ENCODE assay signal across 1 cellular context in the genomic region with DNA sequence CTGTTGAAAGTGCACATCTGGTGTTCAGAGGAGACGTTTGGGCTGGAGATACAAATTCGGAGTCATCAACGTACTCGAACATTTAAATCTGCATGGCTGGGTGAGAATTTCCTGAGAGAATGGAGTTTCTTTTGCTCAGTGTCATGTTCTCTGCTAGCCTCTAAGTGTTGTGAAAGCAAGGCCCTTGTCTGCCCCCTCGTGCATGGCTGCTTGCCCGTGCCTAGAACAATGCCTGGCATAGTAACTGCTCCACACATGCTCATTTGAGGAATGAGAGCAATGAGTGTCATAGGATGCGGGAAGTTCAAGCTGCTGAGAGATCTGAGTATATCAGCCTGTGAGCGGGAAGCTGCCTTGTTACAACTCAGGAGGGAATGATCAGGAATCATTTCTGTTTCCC.
TF ChIP-seq lines count a peak whose summit lies in the region.

No MANE protein-coding gene starts in this region.

TF ChIP-seq in GM23338, 12 proteins besides CTCF, POLR2A, EP300 and RAD21 (continued from another document):
- TF ChIP-seq, protein P1, sequence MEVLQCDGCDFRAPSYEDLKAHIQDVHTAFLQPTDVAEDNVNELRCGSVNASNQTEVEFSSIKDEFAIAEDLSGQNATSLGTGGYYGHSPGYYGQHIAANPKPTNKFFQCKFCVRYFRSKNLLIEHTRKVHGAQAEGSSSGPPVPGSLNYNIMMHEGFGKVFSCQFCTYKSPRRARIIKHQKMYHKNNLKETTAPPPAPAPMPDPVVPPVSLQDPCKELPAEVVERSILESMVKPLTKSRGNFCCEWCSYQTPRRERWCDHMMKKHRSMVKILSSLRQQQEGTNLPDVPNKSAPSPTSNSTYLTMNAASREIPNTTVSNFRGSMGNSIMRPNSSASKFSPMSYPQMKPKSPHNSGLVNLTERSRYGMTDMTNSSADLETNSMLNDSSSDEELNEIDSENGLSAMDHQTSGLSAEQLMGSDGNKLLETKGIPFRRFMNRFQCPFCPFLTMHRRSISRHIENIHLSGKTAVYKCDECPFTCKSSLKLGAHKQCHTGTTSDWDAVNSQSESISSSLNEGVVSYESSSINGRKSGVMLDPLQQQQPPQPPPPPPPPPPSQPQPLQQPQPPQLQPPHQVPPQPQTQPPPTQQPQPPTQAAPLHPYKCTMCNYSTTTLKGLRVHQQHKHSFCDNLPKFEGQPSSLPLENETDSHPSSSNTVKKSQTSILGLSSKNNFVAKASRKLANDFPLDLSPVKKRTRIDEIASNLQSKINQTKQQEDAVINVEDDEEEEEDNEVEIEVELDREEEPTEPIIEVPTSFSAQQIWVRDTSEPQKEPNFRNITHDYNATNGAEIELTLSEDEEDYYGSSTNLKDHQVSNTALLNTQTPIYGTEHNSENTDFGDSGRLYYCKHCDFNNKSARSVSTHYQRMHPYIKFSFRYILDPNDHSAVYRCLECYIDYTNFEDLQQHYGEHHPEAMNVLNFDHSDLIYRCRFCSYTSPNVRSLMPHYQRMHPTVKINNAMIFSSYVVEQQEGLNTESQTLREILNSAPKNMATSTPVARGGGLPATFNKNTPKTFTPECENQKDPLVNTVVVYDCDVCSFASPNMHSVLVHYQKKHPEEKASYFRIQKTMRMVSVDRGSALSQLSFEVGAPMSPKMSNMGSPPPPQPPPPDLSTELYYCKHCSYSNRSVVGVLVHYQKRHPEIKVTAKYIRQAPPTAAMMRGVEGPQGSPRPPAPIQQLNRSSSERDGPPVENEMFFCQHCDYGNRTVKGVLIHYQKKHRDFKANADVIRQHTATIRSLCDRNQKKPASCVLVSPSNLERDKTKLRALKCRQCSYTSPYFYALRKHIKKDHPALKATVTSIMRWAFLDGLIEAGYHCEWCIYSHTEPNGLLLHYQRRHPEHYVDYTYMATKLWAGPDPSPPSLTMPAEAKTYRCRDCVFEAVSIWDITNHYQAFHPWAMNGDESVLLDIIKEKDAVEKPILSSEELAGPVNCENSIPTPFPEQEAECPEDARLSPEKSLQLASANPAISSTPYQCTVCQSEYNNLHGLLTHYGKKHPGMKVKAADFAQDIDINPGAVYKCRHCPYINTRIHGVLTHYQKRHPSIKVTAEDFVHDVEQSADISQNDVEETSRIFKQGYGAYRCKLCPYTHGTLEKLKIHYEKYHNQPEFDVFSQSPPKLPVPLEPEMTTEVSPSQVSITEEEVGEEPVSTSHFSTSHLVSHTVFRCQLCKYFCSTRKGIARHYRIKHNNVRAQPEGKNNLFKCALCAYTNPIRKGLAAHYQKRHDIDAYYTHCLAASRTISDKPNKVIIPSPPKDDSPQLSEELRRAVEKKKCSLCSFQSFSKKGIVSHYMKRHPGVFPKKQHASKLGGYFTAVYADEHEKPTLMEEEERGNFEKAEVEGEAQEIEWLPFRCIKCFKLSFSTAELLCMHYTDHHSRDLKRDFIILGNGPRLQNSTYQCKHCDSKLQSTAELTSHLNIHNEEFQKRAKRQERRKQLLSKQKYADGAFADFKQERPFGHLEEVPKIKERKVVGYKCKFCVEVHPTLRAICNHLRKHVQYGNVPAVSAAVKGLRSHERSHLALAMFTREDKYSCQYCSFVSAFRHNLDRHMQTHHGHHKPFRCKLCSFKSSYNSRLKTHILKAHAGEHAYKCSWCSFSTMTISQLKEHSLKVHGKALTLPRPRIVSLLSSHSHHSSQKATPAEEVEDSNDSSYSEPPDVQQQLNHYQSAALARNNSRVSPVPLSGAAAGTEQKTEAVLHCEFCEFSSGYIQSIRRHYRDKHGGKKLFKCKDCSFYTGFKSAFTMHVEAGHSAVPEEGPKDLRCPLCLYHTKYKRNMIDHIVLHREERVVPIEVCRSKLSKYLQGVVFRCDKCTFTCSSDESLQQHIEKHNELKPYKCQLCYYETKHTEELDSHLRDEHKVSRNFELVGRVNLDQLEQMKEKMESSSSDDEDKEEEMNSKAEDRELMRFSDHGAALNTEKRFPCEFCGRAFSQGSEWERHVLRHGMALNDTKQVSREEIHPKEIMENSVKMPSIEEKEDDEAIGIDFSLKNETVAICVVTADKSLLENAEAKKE (CRISPR knock-in tag; IDR thresholded peaks at IDR 0.05): no peak
- TF ChIP-seq, protein P2, sequence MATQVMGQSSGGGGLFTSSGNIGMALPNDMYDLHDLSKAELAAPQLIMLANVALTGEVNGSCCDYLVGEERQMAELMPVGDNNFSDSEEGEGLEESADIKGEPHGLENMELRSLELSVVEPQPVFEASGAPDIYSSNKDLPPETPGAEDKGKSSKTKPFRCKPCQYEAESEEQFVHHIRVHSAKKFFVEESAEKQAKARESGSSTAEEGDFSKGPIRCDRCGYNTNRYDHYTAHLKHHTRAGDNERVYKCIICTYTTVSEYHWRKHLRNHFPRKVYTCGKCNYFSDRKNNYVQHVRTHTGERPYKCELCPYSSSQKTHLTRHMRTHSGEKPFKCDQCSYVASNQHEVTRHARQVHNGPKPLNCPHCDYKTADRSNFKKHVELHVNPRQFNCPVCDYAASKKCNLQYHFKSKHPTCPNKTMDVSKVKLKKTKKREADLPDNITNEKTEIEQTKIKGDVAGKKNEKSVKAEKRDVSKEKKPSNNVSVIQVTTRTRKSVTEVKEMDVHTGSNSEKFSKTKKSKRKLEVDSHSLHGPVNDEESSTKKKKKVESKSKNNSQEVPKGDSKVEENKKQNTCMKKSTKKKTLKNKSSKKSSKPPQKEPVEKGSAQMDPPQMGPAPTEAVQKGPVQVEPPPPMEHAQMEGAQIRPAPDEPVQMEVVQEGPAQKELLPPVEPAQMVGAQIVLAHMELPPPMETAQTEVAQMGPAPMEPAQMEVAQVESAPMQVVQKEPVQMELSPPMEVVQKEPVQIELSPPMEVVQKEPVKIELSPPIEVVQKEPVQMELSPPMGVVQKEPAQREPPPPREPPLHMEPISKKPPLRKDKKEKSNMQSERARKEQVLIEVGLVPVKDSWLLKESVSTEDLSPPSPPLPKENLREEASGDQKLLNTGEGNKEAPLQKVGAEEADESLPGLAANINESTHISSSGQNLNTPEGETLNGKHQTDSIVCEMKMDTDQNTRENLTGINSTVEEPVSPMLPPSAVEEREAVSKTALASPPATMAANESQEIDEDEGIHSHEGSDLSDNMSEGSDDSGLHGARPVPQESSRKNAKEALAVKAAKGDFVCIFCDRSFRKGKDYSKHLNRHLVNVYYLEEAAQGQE (IDR thresholded peaks at IDR 0.05; ENCODE audit: unreplicated experiment): no peak
- TF ChIP-seq CREB1 (CRISPR knock-in tag; IDR thresholded peaks at IDR 0.05; ENCODE audit: low read depth) (no peak), POLR2AphosphoS5 (IDR thresholded peaks at IDR 0.05; ENCODE audit: low read depth) (no peak), STAT1 (IDR thresholded peaks at IDR 0.05; ENCODE audit: unreplicated experiment) (no peak), ZNF331 (CRISPR knock-in tag; IDR thresholded peaks at IDR 0.05; ENCODE audit: low read depth) (no peak), EZH2 (IDR thresholded peaks at IDR 0.05; ENCODE audit: low read depth, unreplicated experiment) (no peak), ZNF114 (CRISPR knock-in tag; IDR thresholded peaks at IDR 0.05) (no peak), NANOG (IDR thresholded peaks at IDR 0.05; ENCODE audit: borderline replicate concordance) (no peak)
- TF ChIP-seq, protein P3, sequence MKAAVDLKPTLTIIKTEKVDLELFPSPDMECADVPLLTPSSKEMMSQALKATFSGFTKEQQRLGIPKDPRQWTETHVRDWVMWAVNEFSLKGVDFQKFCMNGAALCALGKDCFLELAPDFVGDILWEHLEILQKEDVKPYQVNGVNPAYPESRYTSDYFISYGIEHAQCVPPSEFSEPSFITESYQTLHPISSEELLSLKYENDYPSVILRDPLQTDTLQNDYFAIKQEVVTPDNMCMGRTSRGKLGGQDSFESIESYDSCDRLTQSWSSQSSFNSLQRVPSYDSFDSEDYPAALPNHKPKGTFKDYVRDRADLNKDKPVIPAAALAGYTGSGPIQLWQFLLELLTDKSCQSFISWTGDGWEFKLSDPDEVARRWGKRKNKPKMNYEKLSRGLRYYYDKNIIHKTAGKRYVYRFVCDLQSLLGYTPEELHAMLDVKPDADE (IDR thresholded peaks at IDR 0.05): no peak
